ENCODE assay signal across 32 cellular contexts in genomic region chr5:177483042-177483441, GRCh38. TPM values are rescaled to one million over a fixed set of nuclear protein-coding genes. Genes with fewer than 3 reads are reported as not detected.
DNase-seq lines count a peak whose midpoint lies in the region; ATAC-seq, FAIRE-seq and TF ChIP-seq lines count a peak whose summit lies in the region.
"Had no signal": no experiment of that assay in that cellular context is flagged by ENCODE, and none has a peak within 500 bp of the region (broad histone marks: within the 10 kb centered on the region; RNA-seq: fewer than 3 reads in every experiment).

No MANE protein-coding gene starts in this region.

- no peak for TF ChIP-seq RAD21 in GM12878 (IDR thresholded peaks at IDR 0.05; ENCODE audit: insufficient read depth, low read depth, low read length)

- 94% methylated on average over 9 of the region's 9 CpGs for WGBS in GM23248 (ENCODE audit: low coverage in 1 of 2, low lambda C conversion rate in 2 of 2, missing lambda C conversion rate in 2 of 2), 2 experiments
- 85% methylated on average over 9 of the region's 9 CpGs for WGBS in GM12878 (ENCODE audit: insufficient coverage, insufficient replicate concordance, low lambda C conversion rate, missing lambda C conversion rate)
- 94 to 97% (median 95%) methylated on average over 9 of the region's 9 CpGs for WGBS in spleen, 5 donors

- no peak overlapping the region for H3K4me3 Mint-ChIP-seq in mesothelial cell of epicardium
- H3K4me3 Mint-ChIP-seq in stimulated activated memory B cell treated with anti-CD40 and anti-IgM and Interleukin-4, amounts not matched to agents 10 μg/mL and 1 μg/mL and 100 μg/mL, for 72 hours = no peak overlapping the region
- H3K4me3 Mint-ChIP-seq: activated CD4-positive, alpha-beta memory T cell treated with anti-CD3 and anti-CD28 coated beads for 36 hours; activated naive CD4-positive, alpha-beta T cell treated with anti-CD3 and anti-CD28 coated beads, Interleukin-2, amount 50 U/mL, for 24 hours; B cell; CD8-positive, alpha-beta memory T cell; T-helper 1 cell treated with Interleukin-12 subunit alpha and Interleukin-12 subunit beta and Interleukin-4 antibody, amounts not matched to agents 30 μg/mL and 1 μg/mL, for 36 hours had no signal

- in situ Hi-C loops in GM23248 (cut with MboI) (no loop called here), GM12878 (cut with MboI) (no loop called here)

- DNase-seq in GM23248 = no peak
- DNase-seq in GM12878 (ENCODE audit: low read depth, low spot score) = no peak
- no peak for DNase-seq in mesothelial cell of epicardium (ENCODE audit: low spot score in 2 of 2, unreplicated experiment in 2 of 2)
- peak; percentile 35 for DNase-seq in spleen
- DNase-seq: activated CD4-positive, alpha-beta memory T cell treated with anti-CD3 and anti-CD28 coated beads for 36 hours; activated CD4-positive, CD25-positive, alpha-beta regulatory T cell treated with anti-CD3 and anti-CD28 coated beads, Interleukin-2, amount 50 U/mL, for 72 hours; amniotic stem cell; CD8-positive, alpha-beta memory T cell; DMS 273 treated with DMSO at 0.1 percent for 48 hours; effector CD8-positive, alpha-beta T cell; HCEC 1CT; islet precursor cell; Karpas-422; left ventricle myocardium superior; NCI-H1417; NCI-H2081; NCI-H524 treated with DMSO at 0.1 percent for 48 hours; NK-92 treated with Interleukin-12 subunit alpha and Interleukin-12 subunit beta, amount 100 ng/mL, for 24 hours; stimulated activated CD4-positive, alpha-beta T cell treated with anti-CD3 and anti-CD28 coated beads, Interleukin-4, amount 100 ng/mL, for 1 hour had no signal

- 0 out of 2 replicates have a peak, but pooled peaks have one; percentile 12 for TF ChIP-seq POLR2A in GM12878 (IDR thresholded peaks at IDR 0.05; ENCODE audit: low read depth, low read length)
- TF ChIP-seq POLR2A in spleen (IDR thresholded peaks at IDR 0.05) = no peak

- H3K9me2 ChIP-seq in GM23248 (ENCODE audit: insufficient read depth) = no peaks in the 10 kb centered on the region
- H3K9me2 ChIP-seq: SK-N-SH had no signal

- RAD21 ChIA-PET in GM12878 (lab: Charles Lee; ENCODE audit: unreplicated experiment) = no interaction called here

- H3K4me1 Mint-ChIP-seq in mesothelial cell of epicardium = peaks cover 28% of the 10 kb centered on the region
- H3K4me1 Mint-ChIP-seq in stimulated activated memory B cell treated with anti-CD40 and anti-IgM and Interleukin-4, amounts not matched to agents 10 μg/mL and 1 μg/mL and 100 μg/mL, for 72 hours = peaks cover 19% of the 10 kb centered on the region

- POLR2A ChIA-PET in GM12878 (lab: Charles Lee) = no interaction called here

- peaks cover 30% of the 10 kb centered on the region for H3K4me1 ChIP-seq in GM23248 (ENCODE audit: insufficient read depth)
- H3K4me1 ChIP-seq in GM12878 (ENCODE audit: control insufficient read depth, insufficient read depth, low read length) = peaks cover 12% of the 10 kb centered on the region
- H3K4me1 ChIP-seq in spleen = peaks cover 16 to 30% (median 25%) of the 10 kb centered on the region in 6 donors

- no peak for ATAC-seq in GM12878
- ATAC-seq in stimulated activated memory B cell treated with anti-CD40 and anti-IgM and Interleukin-4, amounts not matched to agents 10 μg/mL and 1 μg/mL and 100 μg/mL, for 72 hours = no peak
- ATAC-seq in GM18907 (IDR thresholded peaks at IDR 0.05; ENCODE audit: unreplicated experiment) = no peak
- no peak for ATAC-seq in GM18868 (IDR thresholded peaks at IDR 0.05; ENCODE audit: unreplicated experiment)
- ATAC-seq: heart left ventricle, left ventricle myocardium superior, sciatic nerve had no signal

- FAIRE-seq in GM12878 (lab: Jason Lieb, UNC) = no peak
- FAIRE-seq: bronchial epithelial cell, colon had no signal

- H3K9me3 ChIP-seq in GM23248 (ENCODE audit: low read depth) = no peaks in the 10 kb centered on the region
- no peaks in the 10 kb centered on the region for H3K9me3 ChIP-seq in GM12878 (replicated peaks; ENCODE audit: control insufficient read depth, insufficient read depth, low read length)
- no peaks in the 10 kb centered on the region for H3K9me3 ChIP-seq in spleen
- H3K9me3 ChIP-seq: heart left ventricle, SK-N-SH had no signal

- 0 out of 2 replicates have a peak, but pooled peaks cover 4% of the 10 kb centered on the region for H4K20me1 ChIP-seq in GM23248 (ENCODE audit: insufficient read depth)
- no peaks in the 10 kb centered on the region for H4K20me1 ChIP-seq in GM12878 (ENCODE audit: control insufficient read depth, insufficient read depth)

- H3K4me2 ChIP-seq in GM23248 (ENCODE audit: unreplicated experiment) (no peak overlapping the region), GM12878 (ENCODE audit: control insufficient read depth, insufficient read depth) (no peak overlapping the region)
- H3K4me2 ChIP-seq: SK-N-SH had no signal

- H3K9me3 Mint-ChIP-seq in mesothelial cell of epicardium = no peaks in the 10 kb centered on the region
- H3K9me3 Mint-ChIP-seq in stimulated activated memory B cell treated with anti-CD40 and anti-IgM and Interleukin-4, amounts not matched to agents 10 μg/mL and 1 μg/mL and 100 μg/mL, for 72 hours = no peaks in the 10 kb centered on the region
- H3K9me3 Mint-ChIP-seq: activated CD4-positive, alpha-beta memory T cell treated with anti-CD3 and anti-CD28 coated beads for 36 hours; activated naive CD4-positive, alpha-beta T cell treated with anti-CD3 and anti-CD28 coated beads, Interleukin-2, amount 50 U/mL, for 24 hours; activated T-helper 2 cell treated with anti-CD3 and anti-CD28 coated beads, Interferon-gamma antibody, Interleukin-2, Interleukin-4, amounts not matched to agents 10 μg/mL and 5 μg/mL and 100 μg/mL, durations not matched to agents 14 hours and 24 hours and 36 hours; CD8-positive, alpha-beta memory T cell; T-helper 1 cell treated with Interleukin-12 subunit alpha and Interleukin-12 subunit beta and Interleukin-4 antibody, amounts not matched to agents 30 μg/mL and 1 μg/mL, for 36 hours had no signal

- no peak overlapping the region for H3K9ac ChIP-seq in GM23248
- H3K9ac ChIP-seq in GM12878 (ENCODE audit: control insufficient read depth, insufficient read depth, low read length) = no peak overlapping the region
- H3K9ac ChIP-seq: SK-N-SH had no signal

- H3F3A ChIP-seq in GM23248 (ENCODE audit: insufficient read depth) = peaks cover 93% of the 10 kb centered on the region

- H3K27ac ChIP-seq in GM23248 (peak overlapping the region; percentile 39), GM12878 (ENCODE audit: control insufficient read depth, insufficient read depth) (no peak overlapping the region), spleen (no peak overlapping the region)

- CTCF ChIA-PET in GM12878 (lab: Yijun Ruan, JAX) = no interaction called here

- intact Hi-C loops in GM12878 (cut with micrococcal nuclease; ENCODE audit: unreplicated experiment) = no loop called here
- intact Hi-C loops in spleen (cut with DNase I; ENCODE audit: low total_unique reads) = no loop called here

- H3K27me3 ChIP-seq in GM23248 (replicated peaks; ENCODE audit: insufficient read depth) (no peaks in the 10 kb centered on the region), GM12878 (replicated peaks in 1 of 2; ENCODE audit: control insufficient read depth in 2 of 2, insufficient read depth in 2 of 2, low read length in 1 of 2) (no peaks in the 10 kb centered on the region), spleen (replicated peaks in 1 of 7) (no peaks in the 10 kb centered on the region)
- H3K27me3 ChIP-seq: heart left ventricle had no signal

- H3K79me2 ChIP-seq in GM23248 (ENCODE audit: insufficient read depth) = peaks cover 23% of the 10 kb centered on the region
- no peaks in the 10 kb centered on the region for H3K79me2 ChIP-seq in GM12878 (ENCODE audit: control insufficient read depth, insufficient read depth, low read length)

- no peak overlapping the region for H3K4me3 ChIP-seq in GM23248
- no peak overlapping the region for H3K4me3 ChIP-seq in GM12878
- no peak overlapping the region for H3K4me3 ChIP-seq in spleen
- H3K4me3 ChIP-seq: heart left ventricle had no signal

- H2AFZ ChIP-seq in GM23248 = no peak overlapping the region
- H2AFZ ChIP-seq in GM12878 (ENCODE audit: control insufficient read depth, low read depth, low read length) = no peak overlapping the region

- TF ChIP-seq EP300 in GM12878 (IDR thresholded peaks at IDR 0.05; ENCODE audit: borderline replicate concordance in 1 of 2, control insufficient read depth in 1 of 2, low read depth in 2 of 2, low read length in 2 of 2) = no peak

- no peaks in the 10 kb centered on the region for H3K27me3 Mint-ChIP-seq in mesothelial cell of epicardium (ENCODE audit: low read depth)
- no peaks in the 10 kb centered on the region for H3K27me3 Mint-ChIP-seq in stimulated activated memory B cell treated with anti-CD40 and anti-IgM and Interleukin-4, amounts not matched to agents 10 μg/mL and 1 μg/mL and 100 μg/mL, for 72 hours
- H3K27me3 Mint-ChIP-seq: activated CD4-positive, alpha-beta memory T cell treated with anti-CD3 and anti-CD28 coated beads for 36 hours; activated naive CD4-positive, alpha-beta T cell treated with anti-CD3 and anti-CD28 coated beads, Interleukin-2, amount 50 U/mL, for 24 hours; B cell; CD8-positive, alpha-beta memory T cell; progenitor cell of endocrine pancreas had no signal

- BruUV-seq in GM12878 (replicated peaks; lab: Mats Ljungman, UMichigan) = no TSS peak

- TF ChIP-seq CTCF in GM12878 (IDR thresholded peaks at IDR 0.05 in 2 of 3, conservative IDR thresholded peaks at IDR 0.05 in 1 of 3; ENCODE audit: control insufficient read depth in 2 of 3, extremely low read depth in 1 of 3, insufficient read depth in 1 of 3, low read depth in 3 of 3, low read length in 3 of 3) = no peak
- TF ChIP-seq CTCF in mesothelial cell of epicardium (IDR thresholded peaks at IDR 0.05; ENCODE audit: unreplicated experiment) = no peak
- TF ChIP-seq CTCF in spleen (IDR thresholded peaks at IDR 0.05 in 8 of 11, conservative IDR thresholded peaks at IDR 0.05 in 3 of 11) = no peak

- peaks cover 36% of the 10 kb centered on the region for H3K36me3 Mint-ChIP-seq in mesothelial cell of epicardium
- H3K36me3 Mint-ChIP-seq in stimulated activated memory B cell treated with anti-CD40 and anti-IgM and Interleukin-4, amounts not matched to agents 10 μg/mL and 1 μg/mL and 100 μg/mL, for 72 hours = peaks cover 2% of the 10 kb centered on the region
- H3K36me3 Mint-ChIP-seq: activated naive CD4-positive, alpha-beta T cell treated with anti-CD3 and anti-CD28 coated beads, Interleukin-2, amount 50 U/mL, for 24 hours had no signal

- H3K27ac Mint-ChIP-seq in mesothelial cell of epicardium = peak overlapping the region; percentile 25
- no peak overlapping the region for H3K27ac Mint-ChIP-seq in stimulated activated memory B cell treated with anti-CD40 and anti-IgM and Interleukin-4, amounts not matched to agents 10 μg/mL and 1 μg/mL and 100 μg/mL, for 72 hours
- H3K27ac Mint-ChIP-seq: activated CD4-positive, alpha-beta memory T cell treated with anti-CD3 and anti-CD28 coated beads for 36 hours; activated naive CD4-positive, alpha-beta T cell treated with anti-CD3 and anti-CD28 coated beads, Interleukin-2, amount 50 U/mL, for 24 hours; B cell; progenitor cell of endocrine pancreas; T-helper 1 cell treated with Interleukin-12 subunit alpha and Interleukin-12 subunit beta and Interleukin-4 antibody, amounts not matched to agents 30 μg/mL and 1 μg/mL, for 36 hours had no signal

- H3K36me3 ChIP-seq in GM23248 (ENCODE audit: low read depth) = peaks cover 48% of the 10 kb centered on the region
- no peaks in the 10 kb centered on the region; a peak in 2 of 4 replicates for H3K36me3 ChIP-seq in GM12878 (ENCODE audit: control insufficient read depth in 2 of 2, insufficient read depth in 2 of 2, low read length in 1 of 2)
- peaks cover 0 to 71% (median 29%) of the 10 kb centered on the region in 6 donors for H3K36me3 ChIP-seq in spleen

- SMC1A ChIA-PET in GM12878 (lab: Charles Lee; ENCODE audit: uncharacterized antibody, unreplicated experiment) = no interaction called here

RNA-seq across cellular contexts. Expression of gene DBN1, which starts 9.6 kb away (rescaled TPM):
- total RNA-seq in GM23248 (2014; rRNA removed; shearing (Covaris generic)) = 224 and 257 TPM in 2 replicates
- polyA plus RNA-seq in GM23248 (2016; fragmentation: Nextera tagmentation; extraction: Ambion mirVana) (160 and 163 TPM in 2 replicates), GM12878 (2011; rRNA removed) (10.0 and 14.1 TPM in 2 replicates), GM12878 (2014; fragmentation: Illumina TruSeq; extraction: Trizol) (3.2 and 15.9 TPM in 2 replicates), GM12878 (2014; fragmentation: Nextera tagmentation; extraction: Ambion mirVana) (under 1 TPM; 0.18 to 0.62 TPM), GM12878 (2014; rRNA removed) (49.0 and 58.5 TPM in 2 replicates), GM12878 (2016; fragmentation: Nextera tagmentation; extraction: Ambion mirVana) (10 to 100 TPM; 36.5 to 38.0 TPM), spleen (10 to 100 TPM in 1 of 3 donors, 1 to 10 TPM in 2; 6.8 to 16.3 (median 7.6) TPM)
- total RNA-seq in GM12878 (2013; cell fraction: nucleolus; rRNA removed) = 33.1 and 35.4 TPM in 2 replicates
- total RNA-seq in GM12878 (2014; rRNA removed) (36.0 and 42.0 TPM in 2 replicates), GM12878 (2014; rRNA removed; fragmentation: Illumina TruSeq; extraction: Trizol) (16.8 and 19.2 TPM in 2 replicates), GM12878 (2021) (75.4 and 81.0 TPM in 2 replicates), mesothelial cell of epicardium (365 to 369 TPM (median 367 TPM) in 3 replicates), spleen (10 to 100 TPM; 13.0 to 26.5 (median 17.6) TPM)
- polyA plus RNA-seq in GM12878 (2011; ENCODE audit: low read depth) = 8.1 TPM
- polyA plus RNA-seq in GM12878 (2011; cell fraction: cytosol; rRNA removed) = 12.3 and 18.9 TPM in 2 replicates
- 53.4 and 220 TPM in 2 replicates for polyA plus RNA-seq in GM12878 (2011; cell fraction: nucleus; rRNA removed)
- 13.9 and 24.5 TPM in 2 replicates for polyA plus RNA-seq in GM12878 (2012)
- polyA minus RNA-seq in GM12878 (2011; rRNA and poly(A)+ RNA removed) = 12.5 and 16.2 TPM in 2 replicates
- polyA minus RNA-seq in GM12878 (2011; cell fraction: cytosol; rRNA and poly(A)+ RNA removed) = 13.1 and 13.9 TPM in 2 replicates
- 11.1 and 35.8 TPM in 2 replicates for polyA minus RNA-seq in GM12878 (2011; cell fraction: nucleus; rRNA and poly(A)+ RNA removed)

RNA-seq across cellular contexts. Expression of gene PDLIM7, which starts 14.4 kb away (rescaled TPM):
- total RNA-seq in GM23248 (2014; rRNA removed; shearing (Covaris generic)) = 320 and 357 TPM in 2 replicates
- polyA plus RNA-seq in GM23248 (2016; fragmentation: Nextera tagmentation; extraction: Ambion mirVana) (551 and 556 TPM in 2 replicates), GM12878 (2011; rRNA removed) (10.2 and 23.1 TPM in 2 replicates), GM12878 (2014; fragmentation: Illumina TruSeq; extraction: Trizol) (1.1 and 5.1 TPM in 2 replicates), GM12878 (2014; fragmentation: Nextera tagmentation; extraction: Ambion mirVana) (1 to 10 TPM in 1 of 2 experiments, under 1 TPM in 1; 0.82 to 2.3 TPM), GM12878 (2014; rRNA removed) (33.3 and 47.9 TPM in 2 replicates), GM12878 (2016; fragmentation: Nextera tagmentation; extraction: Ambion mirVana) (10 to 100 TPM; 35.3 to 35.8 TPM), spleen (100 to 1,000 TPM in 1 of 3 donors, 10 to 100 TPM in 2; 42.5 to 125 (median 59.2) TPM)
- 37.7 and 45.6 TPM in 2 replicates for total RNA-seq in GM12878 (2013; cell fraction: nucleolus; rRNA removed)
- total RNA-seq in GM12878 (2014; rRNA removed) (15.5 and 18.2 TPM in 2 replicates), GM12878 (2014; rRNA removed; fragmentation: Illumina TruSeq; extraction: Trizol) (6.2 and 7.6 TPM in 2 replicates), GM12878 (2021) (30.3 and 36.6 TPM in 2 replicates), mesothelial cell of epicardium (472 to 494 TPM (median 482 TPM) in 3 replicates), spleen (100 to 1,000 TPM in 3 of 7 donors, 10 to 100 TPM in 4; 44.8 to 220 (median 86.4) TPM)
- 8.6 TPM for polyA plus RNA-seq in GM12878 (2011; ENCODE audit: low read depth)
- 30.5 and 48.8 TPM in 2 replicates for polyA plus RNA-seq in GM12878 (2011; cell fraction: cytosol; rRNA removed)
- polyA plus RNA-seq in GM12878 (2011; cell fraction: nucleus; rRNA removed) = 173 and 211 TPM in 2 replicates
- 21.0 and 23.7 TPM in 2 replicates for polyA plus RNA-seq in GM12878 (2012)
- 15.1 and 21.8 TPM in 2 replicates for polyA minus RNA-seq in GM12878 (2011; rRNA and poly(A)+ RNA removed)
- 16.8 and 19.9 TPM in 2 replicates for polyA minus RNA-seq in GM12878 (2011; cell fraction: cytosol; rRNA and poly(A)+ RNA removed)
- 27.6 and 54.2 TPM in 2 replicates for polyA minus RNA-seq in GM12878 (2011; cell fraction: nucleus; rRNA and poly(A)+ RNA removed)

RNA-seq across cellular contexts. Expression of gene DOK3, which starts 26.6 kb away (rescaled TPM):
- total RNA-seq in GM23248 (2014; rRNA removed; shearing (Covaris generic)) = 0.25 and 0.97 TPM in 2 replicates
- 0.76 and 0.80 TPM in 2 replicates for polyA plus RNA-seq in GM23248 (2016; fragmentation: Nextera tagmentation; extraction: Ambion mirVana)
- 146 and 175 TPM in 2 replicates for total RNA-seq in GM12878 (2013; cell fraction: nucleolus; rRNA removed)
- 48.8 and 52.6 TPM in 2 replicates for total RNA-seq in GM12878 (2014; rRNA removed)
- 16.4 and 17.7 TPM in 2 replicates for total RNA-seq in GM12878 (2014; rRNA removed; fragmentation: Illumina TruSeq; extraction: Trizol)
- 95.3 and 107 TPM in 2 replicates for total RNA-seq in GM12878 (2021)
- polyA plus RNA-seq in GM12878 (2011; ENCODE audit: low read depth) = 36.3 TPM
- 26.3 and 51.5 TPM in 2 replicates for polyA plus RNA-seq in GM12878 (2011; rRNA removed)
- polyA plus RNA-seq in GM12878 (2011; cell fraction: cytosol; rRNA removed) = 68.7 and 85.6 TPM in 2 replicates
- 247 and 263 TPM in 2 replicates for polyA plus RNA-seq in GM12878 (2011; cell fraction: nucleus; rRNA removed)
- polyA plus RNA-seq in GM12878 (2012) = 84.1 and 86.7 TPM in 2 replicates
- 42.7 and 47.0 TPM in 2 replicates for polyA plus RNA-seq in GM12878 (2014; fragmentation: Illumina TruSeq; extraction: Trizol)
- 1 to 10 TPM; 6.6 to 8.0 TPM for polyA plus RNA-seq in GM12878 (2014; fragmentation: Nextera tagmentation; extraction: Ambion mirVana)
- polyA plus RNA-seq in GM12878 (2014; rRNA removed) = 89.0 and 112 TPM in 2 replicates
- 10 to 100 TPM; 53.7 to 68.5 TPM for polyA plus RNA-seq in GM12878 (2016; fragmentation: Nextera tagmentation; extraction: Ambion mirVana)
- polyA minus RNA-seq in GM12878 (2011; rRNA and poly(A)+ RNA removed) = 19.3 and 39.3 TPM in 2 replicates
- polyA minus RNA-seq in GM12878 (2011; cell fraction: cytosol; rRNA and poly(A)+ RNA removed) = 25.3 and 28.3 TPM in 2 replicates
- 35.3 and 49.6 TPM in 2 replicates for polyA minus RNA-seq in GM12878 (2011; cell fraction: nucleus; rRNA and poly(A)+ RNA removed)
- 4.7 to 7.8 TPM (median 5.8 TPM) in 3 replicates for total RNA-seq in mesothelial cell of epicardium
- total RNA-seq in spleen = 100 to 1,000 TPM; 111 to 231 (median 149) TPM
- polyA plus RNA-seq in spleen = 100 to 1,000 TPM in 1 of 3 donors, 10 to 100 TPM in 2; 69.9 to 144 (median 98.4) TPM

RNA-seq across cellular contexts. Expression of gene DDX41, which starts 33.7 kb away (rescaled TPM):
- total RNA-seq in GM23248 (2014; rRNA removed; shearing (Covaris generic)) = 78.5 and 117 TPM in 2 replicates
- polyA plus RNA-seq in GM23248 (2016; fragmentation: Nextera tagmentation; extraction: Ambion mirVana) = 63.0 and 67.9 TPM in 2 replicates
- total RNA-seq in GM12878 (2013; cell fraction: nucleolus; rRNA removed) = 139 and 149 TPM in 2 replicates
- 184 and 215 TPM in 2 replicates for total RNA-seq in GM12878 (2014; rRNA removed)
- 56.3 and 59.3 TPM in 2 replicates for total RNA-seq in GM12878 (2014; rRNA removed; fragmentation: Illumina TruSeq; extraction: Trizol)
- total RNA-seq in GM12878 (2021) = 136 and 149 TPM in 2 replicates
- 86.4 TPM for polyA plus RNA-seq in GM12878 (2011; ENCODE audit: low read depth)
- 83.0 and 114 TPM in 2 replicates for polyA plus RNA-seq in GM12878 (2011; rRNA removed)
- polyA plus RNA-seq in GM12878 (2011; cell fraction: cytosol; rRNA removed) = 164 and 232 TPM in 2 replicates
- polyA plus RNA-seq in GM12878 (2011; cell fraction: nucleus; rRNA removed) = 533 and 587 TPM in 2 replicates
- 160 and 166 TPM in 2 replicates for polyA plus RNA-seq in GM12878 (2012)
- polyA plus RNA-seq in GM12878 (2014; fragmentation: Illumina TruSeq; extraction: Trizol) = 36.1 and 59.5 TPM in 2 replicates
- 10 to 100 TPM; 32.7 to 67.6 TPM for polyA plus RNA-seq in GM12878 (2014; fragmentation: Nextera tagmentation; extraction: Ambion mirVana)
- 176 and 216 TPM in 2 replicates for polyA plus RNA-seq in GM12878 (2014; rRNA removed)
- 100 to 1,000 TPM in 1 of 2 experiments, 10 to 100 TPM in 1; 85.9 to 101 TPM for polyA plus RNA-seq in GM12878 (2016; fragmentation: Nextera tagmentation; extraction: Ambion mirVana)
- 125 and 201 TPM in 2 replicates for polyA minus RNA-seq in GM12878 (2011; rRNA and poly(A)+ RNA removed)
- 40.6 and 85.2 TPM in 2 replicates for polyA minus RNA-seq in GM12878 (2011; cell fraction: cytosol; rRNA and poly(A)+ RNA removed)
- polyA minus RNA-seq in GM12878 (2011; cell fraction: nucleus; rRNA and poly(A)+ RNA removed) = 141 and 184 TPM in 2 replicates
- total RNA-seq in mesothelial cell of epicardium = 91.2 to 101 TPM (median 95.4 TPM) in 3 replicates
- total RNA-seq in spleen = 100 to 1,000 TPM in 2 of 7 donors, 10 to 100 TPM in 5; 68.9 to 126 (median 91.8) TPM
- polyA plus RNA-seq in spleen = 10 to 100 TPM; 68.9 to 99.4 (median 92.9) TPM

RNA-seq across cellular contexts. Expression of gene PRR7, which starts 36.4 kb away (rescaled TPM):
- total RNA-seq in GM23248 (2014; rRNA removed; shearing (Covaris generic)) = 23.9 and 24.8 TPM in 2 replicates
- polyA plus RNA-seq in GM23248 (2016; fragmentation: Nextera tagmentation; extraction: Ambion mirVana) (10.5 and 11.1 TPM in 2 replicates), GM12878 (2011; rRNA removed) (0.89 and 3.9 TPM in 2 replicates), GM12878 (2014; fragmentation: Illumina TruSeq; extraction: Trizol) (0.09 TPM in 1 of 2 replicates, not detected in the other), GM12878 (2014; fragmentation: Nextera tagmentation; extraction: Ambion mirVana) (not detected), GM12878 (2014; rRNA removed) (18.8 and 21.0 TPM in 2 replicates), GM12878 (2016; fragmentation: Nextera tagmentation; extraction: Ambion mirVana) (1 to 10 TPM; 4.6 TPM), spleen (1 to 10 TPM; 1.7 to 5.7 (median 3.9) TPM)
- 20.9 and 22.0 TPM in 2 replicates for total RNA-seq in GM12878 (2013; cell fraction: nucleolus; rRNA removed)
- total RNA-seq in GM12878 (2014; rRNA removed) (12.0 and 15.3 TPM in 2 replicates), GM12878 (2014; rRNA removed; fragmentation: Illumina TruSeq; extraction: Trizol) (0.40 and 0.60 TPM in 2 replicates), GM12878 (2021) (15.7 and 15.9 TPM in 2 replicates), mesothelial cell of epicardium (5.3 to 5.9 TPM (median 5.7 TPM) in 3 replicates), spleen (1 to 10 TPM in 6 of 7 donors, not detected in 1; 2.6 to 5.3 (median 4.7) TPM)
- 0.67 TPM for polyA plus RNA-seq in GM12878 (2011; ENCODE audit: low read depth)
- polyA plus RNA-seq in GM12878 (2011; cell fraction: cytosol; rRNA removed) = 13.3 and 32.6 TPM in 2 replicates
- polyA plus RNA-seq in GM12878 (2011; cell fraction: nucleus; rRNA removed) = 26.2 and 34.2 TPM in 2 replicates
- polyA plus RNA-seq in GM12878 (2012) = 5.0 and 10.6 TPM in 2 replicates
- 0.44 and 2.4 TPM in 2 replicates for polyA minus RNA-seq in GM12878 (2011; rRNA and poly(A)+ RNA removed)
- polyA minus RNA-seq in GM12878 (2011; cell fraction: cytosol; rRNA and poly(A)+ RNA removed) = 5.6 and 7.6 TPM in 2 replicates
- 6.2 and 11.8 TPM in 2 replicates for polyA minus RNA-seq in GM12878 (2011; cell fraction: nucleus; rRNA and poly(A)+ RNA removed)
